Comparison of ENCODE assay signal across 9 cellular contexts in the genomic region with DNA sequence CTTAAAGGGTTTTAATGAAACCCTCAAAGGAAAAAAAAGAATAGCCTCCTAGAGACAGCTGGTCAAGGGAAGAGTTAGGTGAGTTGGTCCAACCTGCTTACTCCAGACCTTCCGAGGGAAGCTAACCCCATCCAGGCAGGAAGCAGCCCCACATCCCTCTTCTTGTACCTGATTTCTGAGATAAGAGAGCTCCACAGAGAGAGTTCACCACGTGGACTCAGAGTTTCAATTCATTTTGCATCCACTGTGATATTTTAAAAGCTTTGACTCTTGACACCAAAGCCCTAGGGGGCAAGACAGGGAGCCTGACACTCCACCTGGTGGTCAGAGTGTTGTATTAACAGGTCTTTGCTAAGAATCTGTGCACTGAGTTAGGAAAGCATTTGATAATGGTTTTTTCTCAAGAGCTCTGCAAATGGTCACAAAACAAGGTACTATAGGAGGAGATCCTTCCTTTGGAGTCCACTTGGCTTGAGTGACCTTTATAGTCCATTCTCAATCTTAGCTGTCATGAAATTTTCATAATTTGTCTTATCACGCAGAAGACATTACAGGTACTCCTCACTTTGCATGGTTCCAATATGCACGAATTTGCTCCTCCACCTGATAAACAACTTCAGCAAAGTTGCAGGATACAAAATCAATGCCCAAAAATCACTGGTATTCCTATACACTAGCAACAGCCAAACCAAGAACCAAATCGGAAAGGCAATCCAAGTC. TPM values are rescaled to one million over a fixed set of nuclear protein-coding genes. Genes with fewer than 3 reads are reported as not detected.
DNase-seq lines count a peak whose midpoint lies in the region; ATAC-seq and TF ChIP-seq lines count a peak whose summit lies in the region.
"Had no signal": no experiment of that assay in that cellular context is flagged by ENCODE, and none has a peak within 500 bp of the region (broad histone marks: within the 10 kb centered on the region; RNA-seq: fewer than 3 reads in every experiment).

No MANE protein-coding gene starts in this region.

- peak overlapping the region; percentile 46 for H3K4me3 Mint-ChIP-seq in CD4-positive, alpha-beta T cell
- no peak overlapping the region for H3K4me3 Mint-ChIP-seq in activated CD8-positive, alpha-beta T cell treated with anti-CD3 and anti-CD28 coated beads, Interleukin-2, amount 10 ng/mL, durations not matched to agents 7 days and 5 days

- no peak overlapping the region for H3K23ac ChIP-seq in neuronal stem cell (ENCODE audit: low read depth, low read length, poor library complexity)

- H3K36me3 ChIP-seq in neuronal stem cell (replicated peaks in 1 of 2; ENCODE audit: control insufficient read depth in 2 of 2, insufficient read depth in 2 of 2, low read length in 2 of 2) = no peaks in the 10 kb centered on the region
- H3K36me3 ChIP-seq in transverse colon = no peaks in the 10 kb centered on the region

- peak; percentile 86 for ATAC-seq in CD4-positive, alpha-beta T cell (ENCODE audit: poor library complexity)
- peak; percentile 90 for ATAC-seq in HG03354 (IDR thresholded peaks at IDR 0.05; ENCODE audit: poor library complexity, severe bottlenecking, unreplicated experiment)
- peak; percentile 95 for ATAC-seq in activated CD8-positive, alpha-beta T cell treated with anti-CD3 and anti-CD28 coated beads, Interleukin-2, amount 10 ng/mL, durations not matched to agents 7 days and 5 days

- H3K4me1 ChIP-seq in neuronal stem cell (ENCODE audit: control insufficient read depth in 2 of 2, insufficient read depth in 1 of 2, low read depth in 1 of 2, low read length in 2 of 2) (peaks cover 0 to 3% of the 10 kb centered on the region in 2 donors), transverse colon (no peaks in the 10 kb centered on the region)

- no peak overlapping the region for H3K14ac ChIP-seq in neuronal stem cell (ENCODE audit: low read length)

- peak overlapping the region; percentile 20 for H2BK15ac ChIP-seq in neuronal stem cell (ENCODE audit: low read length)

- H4K8ac ChIP-seq in neuronal stem cell (ENCODE audit: low read depth, low read length) = no peak overlapping the region

- H3K4me1 Mint-ChIP-seq in CD4-positive, alpha-beta T cell (ENCODE audit: low read depth) = peaks cover 83% of the 10 kb centered on the region
- peaks cover 46% of the 10 kb centered on the region for H3K4me1 Mint-ChIP-seq in activated CD8-positive, alpha-beta T cell treated with anti-CD3 and anti-CD28 coated beads, Interleukin-2, amount 10 ng/mL, durations not matched to agents 7 days and 5 days (ENCODE audit: low read depth)

- H2BK5ac ChIP-seq in neuronal stem cell (ENCODE audit: low read length) = no peak overlapping the region

- no peak for TF ChIP-seq EP300 in transverse colon (IDR thresholded peaks at IDR 0.05; ENCODE audit: low read depth)

- H3K79me1 ChIP-seq in neuronal stem cell (ENCODE audit: low read depth, low read length) = no peaks in the 10 kb centered on the region

- intact Hi-C loops in CD4-positive, alpha-beta T cell (cut with DNase I, micrococcal nuclease) = loop anchor here (1.0 to 5.0 kb wide), 7 partner anchors 15 to 136 kb away; a partner anchor contains a TSS
- intact Hi-C loops in transverse colon (cut with DNase I; ENCODE audit: low total_unique reads) = no loop called here

- no peak overlapping the region for H3K4me2 ChIP-seq in neuronal stem cell (ENCODE audit: insufficient read depth, low read length, poor library complexity, severe bottlenecking)

- H4K91ac ChIP-seq in neuronal stem cell (ENCODE audit: low read depth, low read length, poor library complexity) = no peak overlapping the region

- H3K9me3 ChIP-seq in CD4-positive, alpha-beta T cell (ENCODE audit: control insufficient read depth, low read length) = no peaks in the 10 kb centered on the region
- H3K9me3 ChIP-seq in neuronal stem cell (replicated peaks in 1 of 2; ENCODE audit: control insufficient read depth in 2 of 2, insufficient read depth in 1 of 2, low read depth in 1 of 2, low read length in 2 of 2) (peaks cover 3 to 23% of the 10 kb centered on the region in 2 donors), transverse colon (peaks cover 0 to 4% of the 10 kb centered on the region in 2 donors)

- DNase-seq in CD4-positive, alpha-beta T cell = peak; percentile 52 to 79 (median 69)
- DNase-seq in GM19238 (ENCODE audit: insufficient read length, low spot score) = peak; percentile 54
- peak; percentile 81 for DNase-seq in NCI-H69 (lab: John Stamatoyannopoulos, UW)
- DNase-seq in activated CD8-positive, alpha-beta T cell treated with anti-CD3 and anti-CD28 coated beads, Interleukin-2, amount 10 ng/mL, durations not matched to agents 7 days and 5 days = peak; percentile 86
- DNase-seq in epithelial cell of esophagus (ENCODE audit: low read depth) = peak; percentile 65
- DNase-seq in neuronal stem cell (ENCODE audit: low spot score) = peak; percentile 47
- DNase-seq in transverse colon = peak; percentile 50

- H2AFZ ChIP-seq in neuronal stem cell (ENCODE audit: low read length) = no peak overlapping the region

- no peaks in the 10 kb centered on the region for H3K27me3 Mint-ChIP-seq in CD4-positive, alpha-beta T cell
- no peaks in the 10 kb centered on the region for H3K27me3 Mint-ChIP-seq in activated CD8-positive, alpha-beta T cell treated with anti-CD3 and anti-CD28 coated beads, Interleukin-2, amount 10 ng/mL, durations not matched to agents 7 days and 5 days (ENCODE audit: low read depth)

- peaks cover 10% of the 10 kb centered on the region for H3K36me3 Mint-ChIP-seq in CD4-positive, alpha-beta T cell (ENCODE audit: low read depth)
- peaks cover 49% of the 10 kb centered on the region for H3K36me3 Mint-ChIP-seq in activated CD8-positive, alpha-beta T cell treated with anti-CD3 and anti-CD28 coated beads, Interleukin-2, amount 10 ng/mL, durations not matched to agents 7 days and 5 days (ENCODE audit: low read depth)

- POLR2A ChIA-PET in CD4-positive, alpha-beta T cell (lab: Charles Lee) = interaction anchor here (0.5 to 8.0 kb wide), 40 partner anchors 9 to 325 kb away, joined by 3 to 395 read pairs (median 10); a partner anchor contains a TSS
- POLR2A ChIA-PET in activated CD8-positive, alpha-beta T cell treated with anti-CD3 and anti-CD28 coated beads, Interleukin-2, amount 10 ng/mL, durations not matched to agents 7 days and 5 days (lab: Charles Lee) = interaction anchor here (0.7 to 3.4 kb wide), 15 partner anchors 10 to 134 kb away, joined by 3 to 55 read pairs (median 6); a partner anchor contains a TSS

- H2AK5ac ChIP-seq in neuronal stem cell (ENCODE audit: low read depth, low read length) = no peak overlapping the region

- no peak for TF ChIP-seq POLR2A in transverse colon (IDR thresholded peaks at IDR 0.05)

- no peak overlapping the region for H3K9ac ChIP-seq in neuronal stem cell (ENCODE audit: low read depth, low read length, poor library complexity)

- CTCF ChIA-PET in CD4-positive, alpha-beta T cell (lab: Charles Lee) = interaction anchor here (0.6 to 9.4 kb wide), 59 partner anchors 9 to 1001 kb away, joined by 3 to 180 read pairs (median 7); a partner anchor contains a TSS
- CTCF ChIA-PET in activated CD8-positive, alpha-beta T cell treated with anti-CD3 and anti-CD28 coated beads, Interleukin-2, amount 10 ng/mL, durations not matched to agents 7 days and 5 days (lab: Charles Lee) = interaction anchor here (0.6 to 11.2 kb wide), 56 partner anchors 8 to 220 kb away, joined by 3 to 433 read pairs (median 7); a partner anchor contains a TSS

- peaks cover 2% of the 10 kb centered on the region for H3K9me3 Mint-ChIP-seq in CD4-positive, alpha-beta T cell
- H3K9me3 Mint-ChIP-seq in activated CD8-positive, alpha-beta T cell treated with anti-CD3 and anti-CD28 coated beads, Interleukin-2, amount 10 ng/mL, durations not matched to agents 7 days and 5 days (ENCODE audit: insufficient read depth) = peaks cover 12% of the 10 kb centered on the region

- peak overlapping the region; percentile 66 for H3K27ac ChIP-seq in CD4-positive, alpha-beta T cell (ENCODE audit: low read depth, low read length)
- H3K27ac ChIP-seq in neuronal stem cell (replicated peaks; ENCODE audit: low read length) (no peak overlapping the region), transverse colon (no peak overlapping the region)
- H3K27ac ChIP-seq: SK-N-MC had no signal

- peak; percentile 85 for TF ChIP-seq CTCF in CD4-positive, alpha-beta T cell (IDR thresholded peaks at IDR 0.05)
- TF ChIP-seq CTCF in epithelial cell of esophagus (IDR thresholded peaks at IDR 0.05; ENCODE audit: insufficient read depth, low read depth, low read length, missing control alignments) = peak; percentile 73
- peak; percentile 64 to 75 (median 71) for TF ChIP-seq CTCF in transverse colon (IDR thresholded peaks at IDR 0.05)

- H3K4me3 ChIP-seq in epithelial cell of esophagus (ENCODE audit: low read length) (no peak overlapping the region), neuronal stem cell (ENCODE audit: low read length in 2 of 2) (no peak overlapping the region), transverse colon (no peak overlapping the region)
- H3K4me3 ChIP-seq: SK-N-MC had no signal

- H2BK120ac ChIP-seq in neuronal stem cell (ENCODE audit: low read depth, low read length) = no peak overlapping the region

- no peaks in the 10 kb centered on the region for H3K27me3 ChIP-seq in CD4-positive, alpha-beta T cell (ENCODE audit: control insufficient read depth, insufficient read depth, low read length)
- H3K27me3 ChIP-seq in neuronal stem cell (ENCODE audit: control insufficient read depth in 3 of 3, insufficient read depth in 3 of 3, low read depth in 1 of 3, low read length in 3 of 3) (no peaks in the 10 kb centered on the region), transverse colon (no peaks in the 10 kb centered on the region)

- in situ Hi-C loops in transverse colon (cut with MboI; ENCODE audit: low pct_ligation_motif_present in 1 of 4, low pct_unique_long_range_greater_than_20kb in 1 of 4, low sequenced_read_pairs in 3 of 4) = loop anchor here in 1 of 4 donors (10.0 kb wide), 1 partner anchor 137 kb away; no protein-coding TSS in a partner anchor

- H3K27ac Mint-ChIP-seq in CD4-positive, alpha-beta T cell = peak overlapping the region; percentile 84
- peak overlapping the region; percentile 75 for H3K27ac Mint-ChIP-seq in activated CD8-positive, alpha-beta T cell treated with anti-CD3 and anti-CD28 coated beads, Interleukin-2, amount 10 ng/mL, durations not matched to agents 7 days and 5 days

- no CpG with 5 or more reads among the region's 5 CpGs for WGBS in neuronal stem cell (ENCODE audit: extremely low coverage in 2 of 2, insufficient read length in 2 of 2, insufficient replicate concordance in 1 of 2), 2 donors
- 75% methylated on average over 5 of the region's 5 CpGs; no CpG with 5 or more reads in 1 of the 2 donors for WGBS in transverse colon (ENCODE audit: low coverage in 1 of 2), 2 donors

- no peak overlapping the region for H2BK12ac ChIP-seq in neuronal stem cell (ENCODE audit: low read length)

- H3K18ac ChIP-seq in neuronal stem cell (ENCODE audit: low read length) = no peak overlapping the region

- no peak overlapping the region for H3K4ac ChIP-seq in neuronal stem cell (ENCODE audit: low read length)

RNA-seq across cellular contexts. Expression of a gene that starts 56.1 kb away (rescaled TPM):
- 100 to 1,000 TPM; 123 to 129 TPM for total RNA-seq in CD4-positive, alpha-beta T cell
- total RNA-seq in activated CD8-positive, alpha-beta T cell treated with anti-CD3 and anti-CD28 coated beads, Interleukin-2, amount 10 ng/mL, durations not matched to agents 7 days and 5 days = 100 to 1,000 TPM; 154 to 156 TPM
- polyA plus RNA-seq in neuronal stem cell (2013, experiment 1 of 2) = 3.1 TPM
- 3.3 TPM for polyA plus RNA-seq in neuronal stem cell (2013, experiment 2 of 2)
- 10 to 100 TPM in 1 of 4 donors, 1 to 10 TPM in 3; 1.2 to 16.7 (median 5.2) TPM for total RNA-seq in transverse colon

Comparison
In these comparisons a context has a peak if more than half of its experiments do, and no peak if none do; other contexts are left out.
1. RNA of a gene that starts 56.1 kb away (total RNA-seq): 154 to 156 TPM in activated CD8-positive, alpha-beta T cell treated with anti-CD3 and anti-CD28 coated beads, Interleukin-2, amount 10 ng/mL, durations not matched to agents 7 days and 5 days and 123 to 129 TPM in CD4-positive, alpha-beta T cell; 1.2 to 16.7 TPM in transverse colon; every median in the first group is over 4 times any median in the second.
2. Peak in every context shown above with its lines, with median percentiles within 50 percentile points of each other: ATAC-seq, DNase-seq and CTCF ChIP-seq.